Comparison of ENCODE assay signal across 16 cellular contexts in genomic region chr9:79123419-79123818, GRCh38.
A peak's percentile ranks its signal among the peaks of the same experiment; 100 is the strongest.
DNase-seq lines count a peak whose midpoint lies in the region; ATAC-seq and TF ChIP-seq lines count a peak whose summit lies in the region.
"Had no signal": no experiment of that assay in that cellular context is flagged by ENCODE, and none has a peak within 500 bp of the region (broad histone marks: within the 10 kb centered on the region; RNA-seq: fewer than 3 reads in every experiment).

No MANE protein-coding gene starts in this region.

- H3K4me3 Mint-ChIP-seq in CD14-positive monocyte, result no peak overlapping the region

- ATAC-seq in GM19395 (IDR thresholded peaks at IDR 0.05; ENCODE audit: unreplicated experiment), result no peak
- ATAC-seq in gastrocnemius medialis, result no peak
- ATAC-seq in GM18519 (IDR thresholded peaks at IDR 0.05; ENCODE audit: low FRiP score, unreplicated experiment), result no peak

- H3K27me3 Mint-ChIP-seq in CD14-positive monocyte (ENCODE audit: low read depth in 3 of 3), result peaks cover 0 to 2% (median 0%) of the 10 kb centered on the region in 3 donors

- no peaks in the 10 kb centered on the region for H3K27me3 ChIP-seq in gastrocnemius medialis

- TF ChIP-seq CTCF in astrocyte of the cerebellum (IDR thresholded peaks at IDR 0.05; ENCODE audit: low read depth, low read length, missing control alignments), result no peak
- TF ChIP-seq CTCF in fibroblast of pulmonary artery (IDR thresholded peaks at IDR 0.05; ENCODE audit: low read length, missing control alignments), result no peak
- TF ChIP-seq CTCF in CD14-positive monocyte (IDR thresholded peaks at IDR 0.05), result no peak
- TF ChIP-seq CTCF in gastrocnemius medialis (IDR thresholded peaks at IDR 0.05 in 4 of 5, conservative IDR thresholded peaks at IDR 0.05 in 1 of 5), result no peak

- H3K27ac Mint-ChIP-seq in CD14-positive monocyte, result no peak overlapping the region

- no peaks in the 10 kb centered on the region for H3K9me3 ChIP-seq in gastrocnemius medialis

- intact Hi-C loops in CD14-positive monocyte (cut with micrococcal nuclease) (no loop called here), gastrocnemius medialis (cut with DNase I; ENCODE audit: low total_unique reads) (no loop called here)

- H3K9me3 Mint-ChIP-seq in CD14-positive monocyte, result peaks cover 0 to 3% (median 0%) of the 10 kb centered on the region in 7 donors

- DNase-seq in ACHN (peak; percentile 13), HT1080 (ENCODE audit: low read depth) (peak; percentile 1), astrocyte of the cerebellum (ENCODE audit: low read depth) (peak; percentile 8), fibroblast of pulmonary artery (ENCODE audit: low read depth) (peak; percentile 23), CD14-positive monocyte (ENCODE audit: low spot score) (no peak), gastrocnemius medialis (no peak)
- DNase-seq: GDM1, H7, KBM-7, NCI-H1092 treated with DMSO at 0.1 percent for 48 hours, NCI-H1694, NCI-H2107, NCI-H226, NCI-H526 had no signal

- H3K4me1 ChIP-seq in gastrocnemius medialis, result no peaks in the 10 kb centered on the region

- H3K27ac ChIP-seq in gastrocnemius medialis, result no peak overlapping the region

- no peak for TF ChIP-seq POLR2A in gastrocnemius medialis (IDR thresholded peaks at IDR 0.05)

- no peaks in the 10 kb centered on the region for H3K36me3 ChIP-seq in gastrocnemius medialis

- in situ Hi-C loops in ACHN (cut with HindIII; ENCODE audit: low pct_ligation_motif_present, low pct_unique_long_range_greater_than_20kb, low sequenced_read_pairs), result no loop called here
- in situ Hi-C loops in astrocyte of the cerebellum (cut with HindIII; ENCODE audit: low sequenced_read_pairs), result no loop called here
- in situ Hi-C loops in gastrocnemius medialis (cut with MboI; ENCODE audit: low sequenced_read_pairs in 4 of 4), result no loop called here

- H3K4me3 ChIP-seq in astrocyte of the cerebellum (ENCODE audit: low read depth, low read length) (no peak overlapping the region), fibroblast of pulmonary artery (replicated peaks; ENCODE audit: low read depth, low read length) (no peak overlapping the region), gastrocnemius medialis (no peak overlapping the region)

- H3K36me3 Mint-ChIP-seq in CD14-positive monocyte, result no peaks in the 10 kb centered on the region

- peaks cover 1% of the 10 kb centered on the region for H3K4me1 Mint-ChIP-seq in CD14-positive monocyte

Comparison
In these comparisons a context has a peak if more than half of its experiments do, and no peak if none do; other contexts are left out.
1. DNase-seq: peak in ACHN (single experiment), HT1080 (single experiment), astrocyte of the cerebellum (single experiment) and fibroblast of pulmonary artery (single experiment); none in CD14-positive monocyte (single experiment) and gastrocnemius medialis (0 of 2).